ENCODE assay signal across 26 cellular contexts in the genomic region with DNA sequence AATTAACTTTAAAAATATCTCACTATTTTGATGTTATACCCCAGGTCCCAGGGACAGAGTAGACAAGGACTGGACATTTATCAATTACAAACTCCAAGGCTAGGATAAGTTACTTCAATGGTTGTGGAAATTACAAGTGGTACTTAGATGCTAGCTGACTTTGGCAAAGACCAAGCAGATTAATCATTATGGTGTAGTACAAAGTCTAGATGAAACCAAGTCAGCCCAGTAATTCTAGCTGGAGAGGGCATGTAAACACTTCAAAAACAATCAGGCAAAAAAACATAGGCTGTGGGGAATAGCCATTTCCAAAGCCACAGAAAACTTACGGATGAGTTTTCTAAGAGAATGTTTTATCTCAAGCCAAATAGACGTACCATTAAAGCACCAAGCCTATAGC.
"Had no signal": no experiment of that assay in that cellular context is flagged by ENCODE, and none has a peak within 500 bp of the region (broad histone marks: within the 10 kb centered on the region; RNA-seq: fewer than 3 reads in every experiment).

No MANE protein-coding gene starts in this region.

- ATAC-seq: activated CD4-positive, CD25-positive, alpha-beta regulatory T cell treated with anti-CD3 and anti-CD28 coated beads, Interleukin-2, amount 50 U/mL, for 24 hours; activated T-cell treated with anti-CD3 and anti-CD28 coated beads, Interleukin-2, amount 50 U/mL, for 72 hours; gastrocnemius medialis; left colon; natural killer cell had no signal

- H3K27me3 ChIP-seq: esophagus muscularis mucosa, gastrocnemius medialis, neutrophil, ovary, right atrium auricular region, upper lobe of left lung had no signal

- DNase-seq: activated CD4-positive, alpha-beta memory T cell treated with anti-CD3 and anti-CD28 coated beads, Interleukin-2, amount 10 ng/mL, durations not matched to agents 7 days and 5 days; activated CD4-positive, alpha-beta T cell treated with anti-CD3 and anti-CD28 coated beads, Interleukin-2, amount 10 ng/mL, durations not matched to agents 24 days and 14 days; activated effector memory CD4-positive, alpha-beta T cell treated with Interleukin-2 at 50 U/mL for 16 hours; activated naive CD4-positive, alpha-beta T cell treated with anti-CD3 and anti-CD28 coated beads for 36 hours; activated naive CD8-positive, alpha-beta T cell treated with anti-CD3 and anti-CD28 coated beads, Interleukin-2, amount 10 ng/mL, durations not matched to agents 7 days and 5 days; activated T-cell treated with anti-CD3 and anti-CD28 coated beads, Interleukin-2, amount 50 U/mL, for 72 hours; amniotic stem cell; gastrocnemius medialis; head of caudate nucleus; hypothalamus; left colon; mammary epithelial cell; midbrain; natural killer cell; ovary; stimulated activated CD4-positive, alpha-beta T cell treated with anti-CD3 and anti-CD28 coated beads, Interleukin-4, amount 100 ng/mL, for 24 hours; stimulated activated naive CD4-positive, alpha-beta T cell treated with Interleukin-2 at 50 U/mL for 16 hours; upper lobe of left lung had no signal

- H3K9me3 ChIP-seq: esophagus muscularis mucosa, gastrocnemius medialis, neutrophil, ovary, prostate gland, right atrium auricular region, upper lobe of left lung had no signal

- H3K4me1 ChIP-seq: esophagus muscularis mucosa, gastrocnemius medialis, prostate gland, right atrium auricular region had no signal

- H3K36me3 ChIP-seq: esophagus muscularis mucosa, gastrocnemius medialis, neutrophil, ovary, prostate gland, right atrium auricular region, upper lobe of left lung had no signal

- H3K27ac ChIP-seq: coronary artery, esophagus muscularis mucosa, gastrocnemius medialis, neutrophil, ovary, prostate gland, right atrium auricular region, upper lobe of left lung, VCaP had no signal

- H3K4me3 ChIP-seq: coronary artery, esophagus muscularis mucosa, gastrocnemius medialis, ovary, prostate gland, right atrium auricular region, upper lobe of left lung had no signal

- FAIRE-seq: bronchial epithelial cell had no signal
